ENCODE assay signal across 1 cellular context in genomic region chr15:94028809-94029208, GRCh38.
TF ChIP-seq lines count a peak whose summit lies in the region.

No MANE protein-coding gene starts in this region.

TF ChIP-seq in WTC11, 78 proteins besides CTCF, POLR2A, EP300 and RAD21 (continued from another document):
- TF ChIP-seq, protein P1, sequence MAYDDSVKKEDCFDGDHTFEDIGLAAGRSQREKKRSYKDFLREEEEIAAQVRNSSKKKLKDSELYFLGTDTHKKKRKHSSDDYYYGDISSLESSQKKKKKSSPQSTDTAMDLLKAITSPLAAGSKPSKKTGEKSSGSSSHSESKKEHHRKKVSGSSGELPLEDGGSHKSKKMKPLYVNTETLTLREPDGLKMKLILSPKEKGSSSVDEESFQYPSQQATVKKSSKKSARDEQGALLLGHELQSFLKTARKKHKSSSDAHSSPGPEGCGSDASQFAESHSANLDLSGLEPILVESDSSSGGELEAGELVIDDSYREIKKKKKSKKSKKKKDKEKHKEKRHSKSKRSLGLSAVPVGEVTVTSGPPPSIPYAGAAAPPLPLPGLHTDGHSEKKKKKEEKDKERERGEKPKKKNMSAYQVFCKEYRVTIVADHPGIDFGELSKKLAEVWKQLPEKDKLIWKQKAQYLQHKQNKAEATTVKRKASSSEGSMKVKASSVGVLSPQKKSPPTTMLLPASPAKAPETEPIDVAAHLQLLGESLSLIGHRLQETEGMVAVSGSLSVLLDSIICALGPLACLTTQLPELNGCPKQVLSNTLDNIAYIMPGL (CRISPR knock-in tag; IDR thresholded peaks at IDR 0.05), result no peak
- TF ChIP-seq ZNF423 (CRISPR knock-in tag; IDR thresholded peaks at IDR 0.05) (no peak), ZNF138 (CRISPR knock-in tag; conservative IDR thresholded peaks at IDR 0.05) (no peak), ZNF425 (CRISPR knock-in tag; conservative IDR thresholded peaks at IDR 0.05) (no peak), TP53 (CRISPR knock-in tag; IDR thresholded peaks at IDR 0.05) (no peak), NR3C1 (CRISPR knock-in tag; conservative IDR thresholded peaks at IDR 0.05; ENCODE audit: low read depth) (no peak)
